In the genomic region with DNA sequence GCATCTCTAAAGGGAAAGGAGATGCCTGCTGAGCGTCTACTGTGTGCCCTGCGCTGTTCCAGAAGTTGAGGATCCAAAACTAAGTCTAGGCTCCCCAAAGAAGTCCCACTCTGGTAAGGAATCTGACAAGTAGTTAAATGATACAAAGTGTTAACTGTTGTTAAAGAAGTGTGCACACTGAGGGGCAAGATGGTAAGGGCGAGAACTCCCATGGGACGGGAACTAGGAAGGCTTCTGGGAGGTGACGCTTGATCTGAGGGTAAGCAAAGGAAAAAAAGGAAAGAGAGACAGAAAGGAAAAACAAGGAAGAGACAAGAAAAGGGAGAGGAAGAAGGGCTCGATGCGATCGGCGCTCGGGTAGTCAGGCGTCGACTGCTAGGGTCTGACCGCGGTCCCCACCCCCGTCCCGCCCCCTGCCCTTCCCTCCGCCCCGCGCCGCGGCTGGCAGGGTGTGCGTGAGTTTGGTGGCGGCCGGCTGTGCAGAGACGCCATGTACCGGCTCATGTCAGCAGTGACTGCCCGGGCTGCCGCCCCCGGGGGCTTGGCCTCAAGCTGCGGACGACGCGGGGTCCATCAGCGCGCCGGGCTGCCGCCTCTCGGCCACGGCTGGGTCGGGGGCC, we compare ENCODE assay signal across 1 cellular context.
TF ChIP-seq lines count a peak whose summit lies in the region.

Gene LACTB, plus strand, starts transcription at position 480 of the 620 bp plus-strand sequence. Its CDS starts 11 bp downstream, at position 491.

TF ChIP-seq in HEK293, 187 proteins besides CTCF, POLR2A, EP300 and RAD21 (continued from another document and continues in another):
- TF ChIP-seq, protein P1, sequence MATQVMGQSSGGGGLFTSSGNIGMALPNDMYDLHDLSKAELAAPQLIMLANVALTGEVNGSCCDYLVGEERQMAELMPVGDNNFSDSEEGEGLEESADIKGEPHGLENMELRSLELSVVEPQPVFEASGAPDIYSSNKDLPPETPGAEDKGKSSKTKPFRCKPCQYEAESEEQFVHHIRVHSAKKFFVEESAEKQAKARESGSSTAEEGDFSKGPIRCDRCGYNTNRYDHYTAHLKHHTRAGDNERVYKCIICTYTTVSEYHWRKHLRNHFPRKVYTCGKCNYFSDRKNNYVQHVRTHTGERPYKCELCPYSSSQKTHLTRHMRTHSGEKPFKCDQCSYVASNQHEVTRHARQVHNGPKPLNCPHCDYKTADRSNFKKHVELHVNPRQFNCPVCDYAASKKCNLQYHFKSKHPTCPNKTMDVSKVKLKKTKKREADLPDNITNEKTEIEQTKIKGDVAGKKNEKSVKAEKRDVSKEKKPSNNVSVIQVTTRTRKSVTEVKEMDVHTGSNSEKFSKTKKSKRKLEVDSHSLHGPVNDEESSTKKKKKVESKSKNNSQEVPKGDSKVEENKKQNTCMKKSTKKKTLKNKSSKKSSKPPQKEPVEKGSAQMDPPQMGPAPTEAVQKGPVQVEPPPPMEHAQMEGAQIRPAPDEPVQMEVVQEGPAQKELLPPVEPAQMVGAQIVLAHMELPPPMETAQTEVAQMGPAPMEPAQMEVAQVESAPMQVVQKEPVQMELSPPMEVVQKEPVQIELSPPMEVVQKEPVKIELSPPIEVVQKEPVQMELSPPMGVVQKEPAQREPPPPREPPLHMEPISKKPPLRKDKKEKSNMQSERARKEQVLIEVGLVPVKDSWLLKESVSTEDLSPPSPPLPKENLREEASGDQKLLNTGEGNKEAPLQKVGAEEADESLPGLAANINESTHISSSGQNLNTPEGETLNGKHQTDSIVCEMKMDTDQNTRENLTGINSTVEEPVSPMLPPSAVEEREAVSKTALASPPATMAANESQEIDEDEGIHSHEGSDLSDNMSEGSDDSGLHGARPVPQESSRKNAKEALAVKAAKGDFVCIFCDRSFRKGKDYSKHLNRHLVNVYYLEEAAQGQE (tag by site-specific recombination; IDR thresholded peaks at IDR 0.05): no peak
- TF ChIP-seq PATZ1 (tag by site-specific recombination; IDR thresholded peaks at IDR 0.05): peak; percentile 23; the same call in 1 of the 2 replicates
- TF ChIP-seq ZNF621 (tag by site-specific recombination; IDR thresholded peaks at IDR 0.05): no peak
- TF ChIP-seq GLIS1 (tag by site-specific recombination; IDR thresholded peaks at IDR 0.05): no peak
- peak; percentile 89 for TF ChIP-seq SP3 (tag by site-specific recombination; IDR thresholded peaks at IDR 0.05)
- TF ChIP-seq ZNF549 (tag by site-specific recombination; IDR thresholded peaks at IDR 0.05): no peak
- TF ChIP-seq ZBTB26 (tag by site-specific recombination; optimal IDR thresholded peaks at IDR 0.05): peak; percentile 31
- no peak for TF ChIP-seq ZBTB20 (tag by site-specific recombination; IDR thresholded peaks at IDR 0.05)
- TF ChIP-seq KLF10 (tag by site-specific recombination; IDR thresholded peaks at IDR 0.05): peak; percentile 96
- TF ChIP-seq ZNF155 (tag by site-specific recombination; IDR thresholded peaks at IDR 0.05): no peak
- TF ChIP-seq KLF16 (tag by site-specific recombination; IDR thresholded peaks at IDR 0.05): peak; percentile 98
- TF ChIP-seq ZNF501 (tag by site-specific recombination; IDR thresholded peaks at IDR 0.05): no peak
- no peak for TF ChIP-seq ZNF140 (tag by site-specific recombination; IDR thresholded peaks at IDR 0.05)
- TF ChIP-seq ZSCAN23 (tag by site-specific recombination; IDR thresholded peaks at IDR 0.05): no peak
- TF ChIP-seq ZFP41 (tag by site-specific recombination; IDR thresholded peaks at IDR 0.05; ENCODE audit: borderline replicate concordance): no peak
- no peak for TF ChIP-seq ZNF677 (tag by site-specific recombination; IDR thresholded peaks at IDR 0.05)
- no peak for TF ChIP-seq ZNF626 (tag by site-specific recombination; IDR thresholded peaks at IDR 0.05)
- TF ChIP-seq, protein P2, sequence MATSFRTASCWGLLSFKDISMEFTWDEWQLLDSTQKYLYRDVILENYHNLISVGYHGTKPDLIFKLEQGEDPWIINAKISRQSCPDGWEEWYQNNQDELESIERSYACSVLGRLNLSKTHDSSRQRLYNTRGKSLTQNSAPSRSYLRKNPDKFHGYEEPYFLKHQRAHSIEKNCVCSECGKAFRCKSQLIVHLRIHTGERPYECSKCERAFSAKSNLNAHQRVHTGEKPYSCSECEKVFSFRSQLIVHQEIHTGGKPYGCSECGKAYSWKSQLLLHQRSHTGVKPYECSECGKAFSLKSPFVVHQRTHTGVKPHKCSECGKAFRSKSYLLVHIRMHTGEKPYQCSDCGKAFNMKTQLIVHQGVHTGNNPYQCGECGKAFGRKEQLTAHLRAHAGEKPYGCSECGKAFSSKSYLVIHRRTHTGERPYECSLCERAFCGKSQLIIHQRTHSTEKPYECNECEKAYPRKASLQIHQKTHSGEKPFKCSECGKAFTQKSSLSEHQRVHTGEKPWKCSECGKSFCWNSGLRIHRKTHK (tag by site-specific recombination; IDR thresholded peaks at IDR 0.05): no peak
- TF ChIP-seq, protein P3, sequence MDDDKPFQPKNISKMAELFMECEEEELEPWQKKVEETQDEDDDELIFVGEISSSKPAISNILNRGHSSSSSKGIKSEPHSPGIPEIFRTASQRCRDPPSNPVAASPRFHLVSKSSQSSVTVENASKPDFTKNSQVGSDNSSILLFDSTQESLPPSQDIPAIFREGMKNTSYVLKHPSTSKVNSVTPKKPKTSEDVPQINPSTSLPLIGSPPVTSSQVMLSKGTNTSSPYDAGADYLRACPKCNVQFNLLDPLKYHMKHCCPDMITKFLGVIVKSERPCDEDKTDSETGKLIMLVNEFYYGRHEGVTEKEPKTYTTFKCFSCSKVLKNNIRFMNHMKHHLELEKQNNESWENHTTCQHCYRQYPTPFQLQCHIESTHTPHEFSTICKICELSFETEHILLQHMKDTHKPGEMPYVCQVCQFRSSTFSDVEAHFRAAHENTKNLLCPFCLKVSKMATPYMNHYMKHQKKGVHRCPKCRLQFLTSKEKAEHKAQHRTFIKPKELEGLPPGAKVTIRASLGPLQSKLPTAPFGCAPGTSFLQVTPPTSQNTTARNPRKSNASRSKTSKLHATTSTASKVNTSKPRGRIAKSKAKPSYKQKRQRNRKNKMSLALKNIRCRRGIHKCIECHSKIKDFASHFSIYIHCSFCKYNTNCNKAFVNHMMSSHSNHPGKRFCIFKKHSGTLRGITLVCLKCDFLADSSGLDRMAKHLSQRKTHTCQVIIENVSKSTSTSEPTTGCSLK (tag by site-specific recombination; IDR thresholded peaks at IDR 0.05): no peak
- TF ChIP-seq, protein P4, sequence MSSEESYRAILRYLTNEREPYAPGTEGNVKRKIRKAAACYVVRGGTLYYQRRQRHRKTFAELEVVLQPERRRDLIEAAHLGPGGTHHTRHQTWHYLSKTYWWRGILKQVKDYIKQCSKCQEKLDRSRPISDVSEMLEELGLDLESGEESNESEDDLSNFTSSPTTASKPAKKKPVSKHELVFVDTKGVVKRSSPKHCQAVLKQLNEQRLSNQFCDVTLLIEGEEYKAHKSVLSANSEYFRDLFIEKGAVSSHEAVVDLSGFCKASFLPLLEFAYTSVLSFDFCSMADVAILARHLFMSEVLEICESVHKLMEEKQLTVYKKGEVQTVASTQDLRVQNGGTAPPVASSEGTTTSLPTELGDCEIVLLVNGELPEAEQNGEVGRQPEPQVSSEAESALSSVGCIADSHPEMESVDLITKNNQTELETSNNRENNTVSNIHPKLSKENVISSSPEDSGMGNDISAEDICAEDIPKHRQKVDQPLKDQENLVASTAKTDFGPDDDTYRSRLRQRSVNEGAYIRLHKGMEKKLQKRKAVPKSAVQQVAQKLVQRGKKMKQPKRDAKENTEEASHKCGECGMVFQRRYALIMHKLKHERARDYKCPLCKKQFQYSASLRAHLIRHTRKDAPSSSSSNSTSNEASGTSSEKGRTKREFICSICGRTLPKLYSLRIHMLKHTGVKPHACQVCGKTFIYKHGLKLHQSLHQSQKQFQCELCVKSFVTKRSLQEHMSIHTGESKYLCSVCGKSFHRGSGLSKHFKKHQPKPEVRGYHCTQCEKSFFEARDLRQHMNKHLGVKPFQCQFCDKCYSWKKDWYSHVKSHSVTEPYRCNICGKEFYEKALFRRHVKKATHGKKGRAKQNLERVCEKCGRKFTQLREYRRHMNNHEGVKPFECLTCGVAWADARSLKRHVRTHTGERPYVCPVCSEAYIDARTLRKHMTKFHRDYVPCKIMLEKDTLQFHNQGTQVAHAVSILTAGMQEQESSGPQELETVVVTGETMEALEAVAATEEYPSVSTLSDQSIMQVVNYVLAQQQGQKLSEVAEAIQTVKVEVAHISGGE (tag by site-specific recombination; conservative IDR thresholded peaks at IDR 0.05; ENCODE audit: low read depth): no peak
- TF ChIP-seq, protein P5, sequence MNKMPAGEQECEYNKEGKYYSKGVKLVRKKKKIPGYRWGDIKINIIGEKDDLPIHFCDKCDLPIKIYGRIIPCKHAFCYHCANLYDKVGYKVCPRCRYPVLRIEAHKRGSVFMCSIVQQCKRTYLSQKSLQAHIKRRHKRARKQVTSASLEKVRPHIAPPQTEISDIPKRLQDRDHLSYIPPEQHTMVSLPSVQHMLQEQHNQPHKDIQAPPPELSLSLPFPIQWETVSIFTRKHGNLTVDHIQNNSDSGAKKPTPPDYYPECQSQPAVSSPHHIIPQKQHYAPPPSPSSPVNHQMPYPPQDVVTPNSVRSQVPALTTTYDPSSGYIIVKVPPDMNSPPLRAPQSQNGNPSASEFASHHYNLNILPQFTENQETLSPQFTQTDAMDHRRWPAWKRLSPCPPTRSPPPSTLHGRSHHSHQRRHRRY (tag by site-specific recombination; IDR thresholded peaks at IDR 0.05): no peak
- TF ChIP-seq, protein P6, sequence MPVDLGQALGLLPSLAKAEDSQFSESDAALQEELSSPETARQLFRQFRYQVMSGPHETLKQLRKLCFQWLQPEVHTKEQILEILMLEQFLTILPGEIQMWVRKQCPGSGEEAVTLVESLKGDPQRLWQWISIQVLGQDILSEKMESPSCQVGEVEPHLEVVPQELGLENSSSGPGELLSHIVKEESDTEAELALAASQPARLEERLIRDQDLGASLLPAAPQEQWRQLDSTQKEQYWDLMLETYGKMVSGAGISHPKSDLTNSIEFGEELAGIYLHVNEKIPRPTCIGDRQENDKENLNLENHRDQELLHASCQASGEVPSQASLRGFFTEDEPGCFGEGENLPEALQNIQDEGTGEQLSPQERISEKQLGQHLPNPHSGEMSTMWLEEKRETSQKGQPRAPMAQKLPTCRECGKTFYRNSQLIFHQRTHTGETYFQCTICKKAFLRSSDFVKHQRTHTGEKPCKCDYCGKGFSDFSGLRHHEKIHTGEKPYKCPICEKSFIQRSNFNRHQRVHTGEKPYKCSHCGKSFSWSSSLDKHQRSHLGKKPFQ (tag by site-specific recombination; IDR thresholded peaks at IDR 0.05): no peak
- TF ChIP-seq ZNF202 (tag by site-specific recombination; IDR thresholded peaks at IDR 0.05; ENCODE audit: borderline replicate concordance): no peak
- TF ChIP-seq KLF1 (tag by site-specific recombination; IDR thresholded peaks at IDR 0.05): peak; percentile 12
- TF ChIP-seq ZNF335 (tag by site-specific recombination; conservative IDR thresholded peaks at IDR 0.05): peak; percentile 43; the same call in 1 of the 2 replicates
- TF ChIP-seq KLF9 (tag by site-specific recombination; IDR thresholded peaks at IDR 0.05; ENCODE audit: low read depth): peak; percentile 92
- TF ChIP-seq SP2 (tag by site-specific recombination; IDR thresholded peaks at IDR 0.05): peak; percentile 67
- TF ChIP-seq ZNF266 (tag by site-specific recombination; IDR thresholded peaks at IDR 0.05; ENCODE audit: low read depth): no peak
- no peak for TF ChIP-seq ZNF530 (tag by site-specific recombination; IDR thresholded peaks at IDR 0.05; ENCODE audit: low read depth)
- TF ChIP-seq ZNF175 (tag by site-specific recombination; IDR thresholded peaks at IDR 0.05): no peak
- TF ChIP-seq GLI4 (tag by site-specific recombination; IDR thresholded peaks at IDR 0.05): no peak
- TF ChIP-seq ZBTB21 (tag by site-specific recombination; IDR thresholded peaks at IDR 0.05): no peak
- no peak for TF ChIP-seq ZNF571 (tag by site-specific recombination; IDR thresholded peaks at IDR 0.05)
- TF ChIP-seq ZNF514 (tag by site-specific recombination; IDR thresholded peaks at IDR 0.05): no peak
- TF ChIP-seq, protein P7, sequence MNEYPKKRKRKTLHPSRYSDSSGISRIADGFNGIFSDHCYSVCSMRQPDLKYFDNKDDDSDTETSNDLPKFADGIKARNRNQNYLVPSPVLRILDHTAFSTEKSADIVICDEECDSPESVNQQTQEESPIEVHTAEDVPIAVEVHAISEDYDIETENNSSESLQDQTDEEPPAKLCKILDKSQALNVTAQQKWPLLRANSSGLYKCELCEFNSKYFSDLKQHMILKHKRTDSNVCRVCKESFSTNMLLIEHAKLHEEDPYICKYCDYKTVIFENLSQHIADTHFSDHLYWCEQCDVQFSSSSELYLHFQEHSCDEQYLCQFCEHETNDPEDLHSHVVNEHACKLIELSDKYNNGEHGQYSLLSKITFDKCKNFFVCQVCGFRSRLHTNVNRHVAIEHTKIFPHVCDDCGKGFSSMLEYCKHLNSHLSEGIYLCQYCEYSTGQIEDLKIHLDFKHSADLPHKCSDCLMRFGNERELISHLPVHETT (tag by site-specific recombination; IDR thresholded peaks at IDR 0.05): no peak
- TF ChIP-seq AEBP2 (tag by site-specific recombination; IDR thresholded peaks at IDR 0.05; ENCODE audit: borderline replicate concordance): no peak
- TF ChIP-seq ZFP3 (tag by site-specific recombination; IDR thresholded peaks at IDR 0.05; ENCODE audit: low read depth): no peak
